In the genomic region with DNA sequence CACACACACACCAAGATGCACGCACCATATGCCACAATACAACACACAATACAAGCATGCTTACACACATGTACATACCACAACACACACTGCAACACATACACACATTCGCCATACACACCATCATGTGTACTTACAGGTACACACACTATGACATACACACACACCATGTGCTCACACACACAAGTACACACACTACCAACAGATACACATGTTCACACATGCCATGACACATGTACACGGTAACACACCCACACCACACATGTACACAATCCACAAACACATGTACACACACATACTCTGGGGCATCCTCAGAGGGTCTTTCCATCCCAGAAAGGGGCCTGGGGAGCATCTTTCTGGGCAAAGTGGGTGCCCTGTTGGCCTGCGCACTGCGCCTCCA, we compare ENCODE assay signal across 3 cellular contexts.
TF ChIP-seq lines count a peak whose summit lies in the region.

No MANE protein-coding gene starts in this region.

TF ChIP-seq in HepG2, 621 proteins besides CTCF, POLR2A, EP300 and RAD21:
- TF ChIP-seq, protein P1, sequence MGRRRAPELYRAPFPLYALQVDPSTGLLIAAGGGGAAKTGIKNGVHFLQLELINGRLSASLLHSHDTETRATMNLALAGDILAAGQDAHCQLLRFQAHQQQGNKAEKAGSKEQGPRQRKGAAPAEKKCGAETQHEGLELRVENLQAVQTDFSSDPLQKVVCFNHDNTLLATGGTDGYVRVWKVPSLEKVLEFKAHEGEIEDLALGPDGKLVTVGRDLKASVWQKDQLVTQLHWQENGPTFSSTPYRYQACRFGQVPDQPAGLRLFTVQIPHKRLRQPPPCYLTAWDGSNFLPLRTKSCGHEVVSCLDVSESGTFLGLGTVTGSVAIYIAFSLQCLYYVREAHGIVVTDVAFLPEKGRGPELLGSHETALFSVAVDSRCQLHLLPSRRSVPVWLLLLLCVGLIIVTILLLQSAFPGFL (CRISPR knock-in tag; IDR thresholded peaks at IDR 0.05): no peak
- TF ChIP-seq MAF1 (CRISPR knock-in tag; IDR thresholded peaks at IDR 0.05; ENCODE audit: borderline replicate concordance) (no peak), RAD51 (IDR thresholded peaks at IDR 0.05; ENCODE audit: borderline replicate concordance) (0 out of 2 replicates have a peak, but pooled peaks have one; percentile 20), NONO (IDR thresholded peaks at IDR 0.05) (0 out of 2 replicates have a peak, but pooled peaks have one; percentile 21), NONO (CRISPR knock-in tag; conservative IDR thresholded peaks at IDR 0.05) (no peak), ZBTB8A (CRISPR knock-in tag; IDR thresholded peaks at IDR 0.05; ENCODE audit: borderline replicate concordance, low read depth) (no peak), ZNF510 (CRISPR knock-in tag; IDR thresholded peaks at IDR 0.05; ENCODE audit: low read depth) (no peak)
- TF ChIP-seq, protein P2, sequence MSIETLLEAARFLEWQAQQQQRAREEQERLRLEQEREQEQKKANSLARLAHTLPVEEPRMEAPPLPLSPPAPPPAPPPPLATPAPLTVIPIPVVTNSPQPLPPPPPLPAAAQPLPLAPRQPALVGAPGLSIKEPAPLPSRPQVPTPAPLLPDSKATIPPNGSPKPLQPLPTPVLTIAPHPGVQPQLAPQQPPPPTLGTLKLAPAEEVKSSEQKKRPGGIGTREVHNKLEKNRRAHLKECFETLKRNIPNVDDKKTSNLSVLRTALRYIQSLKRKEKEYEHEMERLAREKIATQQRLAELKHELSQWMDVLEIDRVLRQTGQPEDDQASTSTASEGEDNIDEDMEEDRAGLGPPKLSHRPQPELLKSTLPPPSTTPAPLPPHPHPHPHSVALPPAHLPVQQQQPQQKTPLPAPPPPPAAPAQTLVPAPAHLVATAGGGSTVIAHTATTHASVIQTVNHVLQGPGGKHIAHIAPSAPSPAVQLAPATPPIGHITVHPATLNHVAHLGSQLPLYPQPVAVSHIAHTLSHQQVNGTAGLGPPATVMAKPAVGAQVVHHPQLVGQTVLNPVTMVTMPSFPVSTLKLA (IDR thresholded peaks at IDR 0.05): peak; percentile 100
- TF ChIP-seq, protein P3, sequence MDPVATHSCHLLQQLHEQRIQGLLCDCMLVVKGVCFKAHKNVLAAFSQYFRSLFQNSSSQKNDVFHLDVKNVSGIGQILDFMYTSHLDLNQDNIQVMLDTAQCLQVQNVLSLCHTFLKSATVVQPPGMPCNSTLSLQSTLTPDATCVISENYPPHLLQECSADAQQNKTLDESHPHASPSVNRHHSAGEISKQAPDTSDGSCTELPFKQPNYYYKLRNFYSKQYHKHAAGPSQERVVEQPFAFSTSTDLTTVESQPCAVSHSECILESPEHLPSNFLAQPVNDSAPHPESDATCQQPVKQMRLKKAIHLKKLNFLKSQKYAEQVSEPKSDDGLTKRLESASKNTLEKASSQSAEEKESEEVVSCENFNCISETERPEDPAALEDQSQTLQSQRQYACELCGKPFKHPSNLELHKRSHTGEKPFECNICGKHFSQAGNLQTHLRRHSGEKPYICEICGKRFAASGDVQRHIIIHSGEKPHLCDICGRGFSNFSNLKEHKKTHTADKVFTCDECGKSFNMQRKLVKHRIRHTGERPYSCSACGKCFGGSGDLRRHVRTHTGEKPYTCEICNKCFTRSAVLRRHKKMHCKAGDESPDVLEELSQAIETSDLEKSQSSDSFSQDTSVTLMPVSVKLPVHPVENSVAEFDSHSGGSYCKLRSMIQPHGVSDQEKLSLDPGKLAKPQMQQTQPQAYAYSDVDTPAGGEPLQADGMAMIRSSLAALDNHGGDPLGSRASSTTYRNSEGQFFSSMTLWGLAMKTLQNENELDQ (CRISPR knock-in tag; IDR thresholded peaks at IDR 0.05; ENCODE audit: borderline replicate concordance): no peak
TF ChIP-seq in HepG2: peak in this region for 3.

TF ChIP-seq in IMR-90, 13 proteins besides CTCF, POLR2A, EP300 and RAD21:
- TF ChIP-seq CEBPB (IDR thresholded peaks at IDR 0.05; ENCODE audit: low read depth, low read length): no peak
- no peak for TF ChIP-seq BHLHE40 (IDR thresholded peaks at IDR 0.05; ENCODE audit: low read depth, low read length)
- no peak for TF ChIP-seq SMC3 (IDR thresholded peaks at IDR 0.05; ENCODE audit: low read depth, low read length)
- TF ChIP-seq NFE2L2 (IDR thresholded peaks at IDR 0.05; ENCODE audit: low read depth, low read length): no peak
- TF ChIP-seq, protein P4, sequence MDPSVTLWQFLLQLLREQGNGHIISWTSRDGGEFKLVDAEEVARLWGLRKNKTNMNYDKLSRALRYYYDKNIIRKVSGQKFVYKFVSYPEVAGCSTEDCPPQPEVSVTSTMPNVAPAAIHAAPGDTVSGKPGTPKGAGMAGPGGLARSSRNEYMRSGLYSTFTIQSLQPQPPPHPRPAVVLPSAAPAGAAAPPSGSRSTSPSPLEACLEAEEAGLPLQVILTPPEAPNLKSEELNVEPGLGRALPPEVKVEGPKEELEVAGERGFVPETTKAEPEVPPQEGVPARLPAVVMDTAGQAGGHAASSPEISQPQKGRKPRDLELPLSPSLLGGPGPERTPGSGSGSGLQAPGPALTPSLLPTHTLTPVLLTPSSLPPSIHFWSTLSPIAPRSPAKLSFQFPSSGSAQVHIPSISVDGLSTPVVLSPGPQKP (IDR thresholded peaks at IDR 0.05; ENCODE audit: borderline replicate concordance, low read depth, low read length): no peak
- TF ChIP-seq MXI1 (IDR thresholded peaks at IDR 0.05; ENCODE audit: borderline replicate concordance, low read depth, low read length): no peak
- TF ChIP-seq, protein P5, sequence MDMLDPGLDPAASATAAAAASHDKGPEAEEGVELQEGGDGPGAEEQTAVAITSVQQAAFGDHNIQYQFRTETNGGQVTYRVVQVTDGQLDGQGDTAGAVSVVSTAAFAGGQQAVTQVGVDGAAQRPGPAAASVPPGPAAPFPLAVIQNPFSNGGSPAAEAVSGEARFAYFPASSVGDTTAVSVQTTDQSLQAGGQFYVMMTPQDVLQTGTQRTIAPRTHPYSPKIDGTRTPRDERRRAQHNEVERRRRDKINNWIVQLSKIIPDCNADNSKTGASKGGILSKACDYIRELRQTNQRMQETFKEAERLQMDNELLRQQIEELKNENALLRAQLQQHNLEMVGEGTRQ (IDR thresholded peaks at IDR 0.05; ENCODE audit: low read depth, low read length): no peak
- TF ChIP-seq RFX5 (IDR thresholded peaks at IDR 0.05; ENCODE audit: low read depth, low read length): no peak

TF ChIP-seq in endothelial cell of umbilical vein, 7 proteins besides CTCF, POLR2A, EP300 and RAD21:
- no peak for TF ChIP-seq JUN (IDR thresholded peaks at IDR 0.05; ENCODE audit: borderline replicate concordance, insufficient read depth, insufficient read length, low read depth)
- no peak for TF ChIP-seq GATA2 (IDR thresholded peaks at IDR 0.05; ENCODE audit: insufficient read depth, insufficient read length, low read depth, low read length)
- TF ChIP-seq, protein P6, sequence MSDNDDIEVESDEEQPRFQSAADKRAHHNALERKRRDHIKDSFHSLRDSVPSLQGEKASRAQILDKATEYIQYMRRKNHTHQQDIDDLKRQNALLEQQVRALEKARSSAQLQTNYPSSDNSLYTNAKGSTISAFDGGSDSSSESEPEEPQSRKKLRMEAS (IDR thresholded peaks at IDR 0.05; ENCODE audit: insufficient read depth, insufficient read length): peak; percentile 70
- TF ChIP-seq POLR2AphosphoS5 (IDR thresholded peaks at IDR 0.05; ENCODE audit: insufficient read depth, low read depth, low read length): no peak
